12 cellular contexts compared by ENCODE assay signal in the genomic region with DNA sequence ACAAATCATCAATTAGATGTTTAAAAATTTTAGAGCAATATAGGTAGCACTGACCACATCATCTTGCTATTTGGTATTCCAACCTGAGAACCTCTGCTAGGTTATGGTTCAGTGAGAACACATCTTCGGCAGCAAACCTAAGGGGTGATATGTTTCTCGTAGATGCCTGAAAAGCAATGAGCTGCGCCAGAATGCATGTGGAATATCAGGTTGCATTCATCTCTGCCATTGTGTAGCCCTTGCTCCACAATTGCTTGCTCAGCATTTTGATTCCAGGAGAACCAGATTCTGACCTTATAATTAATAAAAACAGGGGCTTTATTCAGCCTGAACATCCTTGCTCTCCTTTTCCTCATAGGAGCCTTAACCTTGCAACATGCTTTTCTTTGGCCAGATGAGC.
A peak's percentile ranks its signal among the peaks of the same experiment; 100 is the strongest.
DNase-seq lines count a peak whose midpoint lies in the region; ATAC-seq, FAIRE-seq and TF ChIP-seq lines count a peak whose summit lies in the region.
"Had no signal": no experiment of that assay in that cellular context is flagged by ENCODE, and none has a peak within 500 bp of the region (broad histone marks: within the 10 kb centered on the region; RNA-seq: fewer than 3 reads in every experiment).

No MANE protein-coding gene starts in this region.

- no peak for TF ChIP-seq RAD21 in A549 (conservative IDR thresholded peaks at IDR 0.05 in 1 of 2, IDR thresholded peaks at IDR 0.05 in 1 of 2)
- TF ChIP-seq RAD21 in K562 (CRISPR knock-in tag; conservative IDR thresholded peaks at IDR 0.05 in 1 of 2, IDR thresholded peaks at IDR 0.05 in 1 of 2): no peak

- intact Hi-C loops in K562 (cut with micrococcal nuclease): no loop called here
- intact Hi-C loops in upper lobe of right lung (cut with DNase I): no loop called here

- H4K20me1 ChIP-seq in K562 (replicated peaks; ENCODE audit: control insufficient read depth, insufficient read depth, low read length): no peaks in the 10 kb centered on the region

- BruUV-seq in K562 (replicated peaks; lab: Mats Ljungman, UMichigan): no TSS peak

- H3K27ac ChIP-seq in A549 (no peak overlapping the region), HUES6 (ENCODE audit: low read depth, low read length) (peak overlapping the region; percentile 41; the same call in 1 of the 2 replicates), K562 (ENCODE audit: extremely low read depth, low read depth, low read length) (no peak overlapping the region), upper lobe of right lung (no peak overlapping the region)

- no peak for TF ChIP-seq POLR2A in A549 (IDR thresholded peaks at IDR 0.05; ENCODE audit: low read length)
- no peak for TF ChIP-seq POLR2A in K562 (conservative IDR thresholded peaks at IDR 0.05)

- H3K9me3 ChIP-seq in A549 (no peaks in the 10 kb centered on the region), HUES6 (ENCODE audit: control insufficient read depth, insufficient read depth, low read depth, low read length) (no peaks in the 10 kb centered on the region), K562 (replicated peaks; ENCODE audit: control insufficient read depth, insufficient read depth, low read depth, low read length) (no peaks in the 10 kb centered on the region), upper lobe of right lung (no peaks in the 10 kb centered on the region)

- FAIRE-seq in A549 (lab: Jason Lieb, UNC) (no peak), K562 (lab: Jason Lieb, UNC) (no peak)

- H3K79me2 ChIP-seq in K562 (ENCODE audit: control insufficient read depth, insufficient read depth, low read length): no peaks in the 10 kb centered on the region

- in situ Hi-C loops in K562 (cut with MboI): no loop called here

- H3K27me3 ChIP-seq in HUES6 (ENCODE audit: control insufficient read depth, insufficient read depth, low read length) (no peaks in the 10 kb centered on the region), K562 (ENCODE audit: control insufficient read depth in 2 of 2, insufficient read depth in 2 of 2, low read length in 2 of 2) (no peaks in the 10 kb centered on the region), upper lobe of right lung (no peaks in the 10 kb centered on the region)

- no peak overlapping the region for H3K4me2 ChIP-seq in A549
- H3K4me2 ChIP-seq in K562 (ENCODE audit: insufficient read depth, low read length): no peak overlapping the region

- DNase-seq in A549 (ENCODE audit: low read depth in 1 of 2, low spot score in 1 of 2) (no peak), K562 (ENCODE audit: extremely low read depth in 1 of 4, low spot score in 3 of 4) (no peak), kidney tubule cell (ENCODE audit: low spot score) (peak; percentile 80), NCI-H1694 treated with DMSO at 0.1 percent for 48 hours (lab: John Stamatoyannopoulos, UW) (no peak), upper lobe of right lung (no peak)
- no peak for DNase-seq in activated CD8-positive, alpha-beta memory T cell treated with anti-CD3 and anti-CD28 coated beads for 24 hours
- DNase-seq: CD8-positive, alpha-beta T cell; COR-L47; H7; KBM-7 had no signal

- TF ChIP-seq CTCF in A549 (IDR thresholded peaks at IDR 0.05): no peak
- no peak for TF ChIP-seq CTCF in K562 (IDR thresholded peaks at IDR 0.05 in 2 of 3, conservative IDR thresholded peaks at IDR 0.05 in 1 of 3; ENCODE audit: insufficient read depth in 2 of 3, low read depth in 1 of 3, low read length in 3 of 3)
- no peak for TF ChIP-seq CTCF in upper lobe of right lung (IDR thresholded peaks at IDR 0.05)

- no peaks in the 10 kb centered on the region; the same call in 1 of the 2 replicates for H3K36me3 ChIP-seq in HUES6 (ENCODE audit: control insufficient read depth, insufficient read depth, low read length)
- H3K36me3 ChIP-seq in K562 (ENCODE audit: control insufficient read depth, insufficient read depth, low read length): no peaks in the 10 kb centered on the region
- H3K36me3 ChIP-seq in upper lobe of right lung: no peaks in the 10 kb centered on the region

- WGBS in A549 (ENCODE audit: missing lambda C conversion rate): 40% methylated on average over 3 of the region's 3 CpGs
- 2% methylated on average over 3 of the region's 3 CpGs for WGBS in K562 (ENCODE audit: insufficient coverage, low coverage, missing lambda C conversion rate)

- no peaks in the 10 kb centered on the region for H3K4me1 ChIP-seq in A549
- peaks cover 17% of the 10 kb centered on the region for H3K4me1 ChIP-seq in HUES6 (ENCODE audit: control insufficient read depth, insufficient read depth, low read length)
- no peaks in the 10 kb centered on the region for H3K4me1 ChIP-seq in K562 (replicated peaks in 1 of 2; ENCODE audit: control insufficient read depth in 2 of 2, insufficient read depth in 2 of 2, low read length in 2 of 2)
- H3K4me1 ChIP-seq in upper lobe of right lung: no peaks in the 10 kb centered on the region

- no peak for ATAC-seq in A549
- ATAC-seq in K562: no peak
- no peak for ATAC-seq in HG02623 (IDR thresholded peaks at IDR 0.05; ENCODE audit: unreplicated experiment)
- ATAC-seq in upper lobe of right lung: no peak
- ATAC-seq: CD8-positive, alpha-beta T cell had no signal

- no peak overlapping the region for H2AFZ ChIP-seq in K562 (ENCODE audit: low read depth, low read length)

- H3K9me1 ChIP-seq in K562 (ENCODE audit: control insufficient read depth, insufficient read depth, low read length): no peaks in the 10 kb centered on the region

- POLR2A ChIA-PET in A549 (lab: Yijun Ruan, JAX): no interaction called here
- POLR2A ChIA-PET in K562 (lab: Yijun Ruan, JAX): no interaction called here

- H3K9ac ChIP-seq in HUES6 (ENCODE audit: low read length): no peak overlapping the region
- H3K9ac ChIP-seq in K562 (ENCODE audit: insufficient read depth in 1 of 2, low read depth in 2 of 2, low read length in 2 of 2): no peak overlapping the region

- CTCF ChIA-PET in A549 (lab: Yijun Ruan, JAX) (no interaction called here), K562 (lab: Yijun Ruan, JAX; ENCODE audit: low intra/inter-chr PET ratio) (no interaction called here)

- H3K4me3 ChIP-seq in A549 (no peak overlapping the region), HUES6 (ENCODE audit: low read depth, low read length) (no peak overlapping the region), K562 (no peak overlapping the region), upper lobe of right lung (no peak overlapping the region)

- TF ChIP-seq EP300 in A549 (IDR thresholded peaks at IDR 0.05) (no peak), K562 (IDR thresholded peaks at IDR 0.05; ENCODE audit: low read length) (no peak)

TF ChIP-seq in A549, 52 proteins besides CTCF, POLR2A, EP300 and RAD21:
- TF ChIP-seq ZFP36 (IDR thresholded peaks at IDR 0.05; ENCODE audit: borderline replicate concordance, partially characterized antibody) (no peak), MAFK (IDR thresholded peaks at IDR 0.05; ENCODE audit: partially characterized antibody) (peak; percentile 77)

TF ChIP-seq in K562, 482 proteins besides CTCF, POLR2A, EP300 and RAD21 (continues in another document):
- TF ChIP-seq MAFF (IDR thresholded peaks at IDR 0.05; ENCODE audit: low read length): peak; percentile 57
- TF ChIP-seq XRCC3 (IDR thresholded peaks at IDR 0.05): no peak
- TF ChIP-seq ZNF76 (CRISPR knock-in tag; IDR thresholded peaks at IDR 0.05; ENCODE audit: borderline replicate concordance): no peak
- no peak for TF ChIP-seq TAF9B (IDR thresholded peaks at IDR 0.05; ENCODE audit: partially characterized antibody)
- TF ChIP-seq MAFG (tag; conservative IDR thresholded peaks at IDR 0.05): peak; percentile 62
- TF ChIP-seq, protein P1, sequence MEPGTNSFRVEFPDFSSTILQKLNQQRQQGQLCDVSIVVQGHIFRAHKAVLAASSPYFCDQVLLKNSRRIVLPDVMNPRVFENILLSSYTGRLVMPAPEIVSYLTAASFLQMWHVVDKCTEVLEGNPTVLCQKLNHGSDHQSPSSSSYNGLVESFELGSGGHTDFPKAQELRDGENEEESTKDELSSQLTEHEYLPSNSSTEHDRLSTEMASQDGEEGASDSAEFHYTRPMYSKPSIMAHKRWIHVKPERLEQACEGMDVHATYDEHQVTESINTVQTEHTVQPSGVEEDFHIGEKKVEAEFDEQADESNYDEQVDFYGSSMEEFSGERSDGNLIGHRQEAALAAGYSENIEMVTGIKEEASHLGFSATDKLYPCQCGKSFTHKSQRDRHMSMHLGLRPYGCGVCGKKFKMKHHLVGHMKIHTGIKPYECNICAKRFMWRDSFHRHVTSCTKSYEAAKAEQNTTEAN (CRISPR knock-in tag; IDR thresholded peaks at IDR 0.05): no peak
- no peak for TF ChIP-seq FOXP4 (CRISPR knock-in tag; IDR thresholded peaks at IDR 0.05; ENCODE audit: borderline replicate concordance)
- no peak for TF ChIP-seq EHMT2 (IDR thresholded peaks at IDR 0.05)
- no peak for TF ChIP-seq BHLHE40 (IDR thresholded peaks at IDR 0.05; ENCODE audit: low read length)
- TF ChIP-seq, protein P2, sequence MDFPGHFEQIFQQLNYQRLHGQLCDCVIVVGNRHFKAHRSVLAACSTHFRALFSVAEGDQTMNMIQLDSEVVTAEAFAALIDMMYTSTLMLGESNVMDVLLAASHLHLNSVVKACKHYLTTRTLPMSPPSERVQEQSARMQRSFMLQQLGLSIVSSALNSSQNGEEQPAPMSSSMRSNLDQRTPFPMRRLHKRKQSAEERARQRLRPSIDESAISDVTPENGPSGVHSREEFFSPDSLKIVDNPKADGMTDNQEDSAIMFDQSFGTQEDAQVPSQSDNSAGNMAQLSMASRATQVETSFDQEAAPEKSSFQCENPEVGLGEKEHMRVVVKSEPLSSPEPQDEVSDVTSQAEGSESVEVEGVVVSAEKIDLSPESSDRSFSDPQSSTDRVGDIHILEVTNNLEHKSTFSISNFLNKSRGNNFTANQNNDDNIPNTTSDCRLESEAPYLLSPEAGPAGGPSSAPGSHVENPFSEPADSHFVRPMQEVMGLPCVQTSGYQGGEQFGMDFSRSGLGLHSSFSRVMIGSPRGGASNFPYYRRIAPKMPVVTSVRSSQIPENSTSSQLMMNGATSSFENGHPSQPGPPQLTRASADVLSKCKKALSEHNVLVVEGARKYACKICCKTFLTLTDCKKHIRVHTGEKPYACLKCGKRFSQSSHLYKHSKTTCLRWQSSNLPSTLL (IDR thresholded peaks at IDR 0.05): no peak
- TF ChIP-seq ZNF699 (CRISPR knock-in tag; IDR thresholded peaks at IDR 0.05; ENCODE audit: insufficient replicate concordance): no peak

Comparison
In these comparisons a context has a peak if more than half of its experiments do, and no peak if none do; other contexts are left out.
1. Of the 35 proteins assayed by ChIP-seq in both K562 and A549: peak only in K562: none; only in A549: none; in both: MAFK; in neither: 34.